ENCODE assay signal across 8 cellular contexts in the genomic region with DNA sequence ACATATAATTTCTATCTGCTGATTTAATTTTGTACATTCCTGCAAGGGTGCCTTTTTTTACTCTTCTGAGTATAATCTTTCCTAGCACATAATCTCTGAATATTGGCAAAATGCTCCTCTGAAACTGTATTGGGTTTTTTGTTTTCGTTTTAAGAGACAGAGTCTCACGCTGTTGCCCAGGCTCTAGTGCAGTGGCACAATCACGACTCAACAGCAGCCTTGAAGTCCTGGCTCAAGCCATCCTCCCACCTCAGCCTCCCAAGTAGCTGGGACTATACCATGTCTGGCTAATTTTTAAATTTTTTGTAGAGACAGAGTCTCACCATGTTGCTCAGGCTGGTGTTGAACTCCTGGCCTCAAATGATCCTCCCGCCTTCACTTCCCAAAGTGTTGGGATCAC.
DNase-seq lines count a peak whose midpoint lies in the region; ATAC-seq, FAIRE-seq and TF ChIP-seq lines count a peak whose summit lies in the region.

No MANE protein-coding gene starts in this region.

- H3K36me3 ChIP-seq in RWPE2 (ENCODE audit: low read depth) (peaks cover 3% of the 10 kb centered on the region; the same call in 1 of the 2 replicates), pancreas (no peaks in the 10 kb centered on the region)

- H3K4me1 ChIP-seq in RWPE2 (ENCODE audit: insufficient read depth, poor library complexity, severe bottlenecking): peaks cover 32% of the 10 kb centered on the region
- peaks cover 7 to 40% (median 24%) of the 10 kb centered on the region in 3 donors for H3K4me1 ChIP-seq in pancreas

- DNase-seq in RWPE2 (ENCODE audit: low spot score) (no peak), epithelial cell of proximal tubule (ENCODE audit: low read depth) (no peak), pancreas (no peak), HUDEP-2 (lab: John Stamatoyannopoulos, UW; ENCODE audit: unreplicated experiment in 76 of 76) (no peak), OCI-M2 (lab: John Stamatoyannopoulos, UW; ENCODE audit: unreplicated experiment) (no peak)
- DNase-seq in activated CD4-positive, CD25-positive, alpha-beta regulatory T cell treated with anti-CD3 and anti-CD28 coated beads, Interleukin-2, amount 50 U/mL, for 72 hours: no peak

- peak overlapping the region; percentile 95 for H3K27ac ChIP-seq in RWPE2 (ENCODE audit: poor library complexity, severe bottlenecking)
- peak overlapping the region in 2 of 4 donors; percentile 99 for H3K27ac ChIP-seq in pancreas

- intact Hi-C loops in pancreas (cut with DNase I): no loop called here

- no peaks in the 10 kb centered on the region for H3K9me3 ChIP-seq in RWPE2 (ENCODE audit: severe bottlenecking)
- no peaks in the 10 kb centered on the region for H3K9me3 ChIP-seq in pancreas

- no peak for FAIRE-seq in pancreas (lab: Jason Lieb, UNC)

- H3K4me3 ChIP-seq in GM08714 (ENCODE audit: low read length) (peak overlapping the region; percentile 77), RWPE2 (ENCODE audit: severe bottlenecking) (peak overlapping the region; percentile 59), epithelial cell of proximal tubule (ENCODE audit: low read depth, low read length) (peak overlapping the region; percentile 95), pancreas (peak overlapping the region in 3 of 4 donors; percentile 7 to 72 (median 69))

- ATAC-seq in RWPE2 (ENCODE audit: low read depth) (no peak), pancreas (no peak), HG03280 (IDR thresholded peaks at IDR 0.05; ENCODE audit: unreplicated experiment) (no peak)

- WGBS in pancreas, 2 donors: 27 to 32% methylated on average over 4 of the region's 4 CpGs

- no peak for TF ChIP-seq CTCF in RWPE2 (IDR thresholded peaks at IDR 0.05; ENCODE audit: poor library complexity, severe bottlenecking)
- TF ChIP-seq CTCF in epithelial cell of proximal tubule (conservative IDR thresholded peaks at IDR 0.05; ENCODE audit: low read depth, low read length): no peak
- no peak for TF ChIP-seq CTCF in pancreas (IDR thresholded peaks at IDR 0.05)

- H3K27me3 ChIP-seq in RWPE2 (ENCODE audit: insufficient read depth, poor library complexity, severe bottlenecking) (no peaks in the 10 kb centered on the region), pancreas (no peaks in the 10 kb centered on the region)
